In the genomic region with DNA sequence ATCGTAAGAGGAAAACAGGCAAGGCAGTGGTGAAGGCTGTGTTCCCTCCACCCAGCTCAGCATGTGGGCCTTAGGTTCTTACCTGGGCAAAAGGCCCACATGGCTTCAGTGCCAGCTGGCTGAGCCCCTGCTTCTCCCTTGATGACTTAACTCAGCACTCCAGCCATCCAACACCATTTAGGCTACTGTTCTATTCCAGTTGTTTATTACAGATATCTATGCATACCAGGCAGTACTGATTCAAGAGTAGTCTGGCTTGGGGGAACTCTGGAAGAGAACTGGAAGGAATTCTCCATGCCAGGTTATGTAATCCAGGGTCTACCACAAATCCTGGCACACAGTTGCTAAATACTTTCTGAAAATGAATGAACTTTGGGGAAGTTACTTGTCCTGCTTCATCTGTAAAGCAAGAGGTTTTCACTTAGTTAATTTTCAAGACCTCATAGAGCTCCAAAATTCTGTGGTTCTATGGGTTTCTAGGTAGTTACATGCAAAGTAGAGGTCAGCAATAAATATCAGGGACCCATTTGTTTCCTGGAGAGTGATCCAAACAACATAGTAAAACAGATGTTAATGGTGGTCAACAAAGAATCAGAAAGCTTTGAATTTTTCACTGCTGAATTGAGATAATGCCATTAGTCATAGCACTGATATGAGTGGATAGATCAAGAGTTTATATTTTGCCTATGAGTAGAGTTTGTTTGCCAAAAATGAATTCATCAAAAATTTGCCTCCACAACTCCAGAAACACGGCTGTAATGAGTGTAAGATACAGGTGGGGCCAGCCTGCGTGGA, we compare ENCODE assay signal across 28 cellular contexts.
DNase-seq lines count a peak whose midpoint lies in the region; ATAC-seq, FAIRE-seq and TF ChIP-seq lines count a peak whose summit lies in the region.
"Had no signal": no experiment of that assay in that cellular context is flagged by ENCODE, and none has a peak within 500 bp of the region (broad histone marks: within the 10 kb centered on the region; RNA-seq: fewer than 3 reads in every experiment).

No MANE protein-coding gene starts in this region.

- FAIRE-seq in HTR-8/SVneo (lab: Jason Lieb, UNC) = peak; percentile 31

- no peaks in the 10 kb centered on the region for H3K36me3 ChIP-seq in osteoblast (ENCODE audit: insufficient read depth, low read length)
- H3K36me3 ChIP-seq: breast epithelium, colonic mucosa, HAP-1, Peyer's patch, SJCRH30 had no signal

- peaks cover 6% of the 10 kb centered on the region for H3K27me3 Mint-ChIP-seq in T-helper 2 cell treated with Interferon-gamma antibody and Interleukin-4, amounts not matched to agents 5 μg/mL and 100 μg/mL, for 36 hours (ENCODE audit: low read depth)

- no peak overlapping the region for H2AFZ ChIP-seq in osteoblast (ENCODE audit: low read length)
- H2AFZ ChIP-seq: hepatocyte had no signal

- H3K27ac Mint-ChIP-seq in T-helper 2 cell treated with Interferon-gamma antibody and Interleukin-4, amounts not matched to agents 5 μg/mL and 100 μg/mL, for 36 hours = no peak overlapping the region
- H3K27ac Mint-ChIP-seq: activated CD8-positive, alpha-beta memory T cell treated with anti-CD3 and anti-CD28 coated beads, Interleukin-2, amount 10 ng/mL, durations not matched to agents 7 days and 5 days; mesothelial cell of epicardium; naive thymus-derived CD4-positive, alpha-beta T cell; WTC11 had no signal

- H3K79me2 ChIP-seq in osteoblast (ENCODE audit: insufficient read depth, low read length) = no peaks in the 10 kb centered on the region
- H3K79me2 ChIP-seq: hepatocyte had no signal

- no peaks in the 10 kb centered on the region for H4K20me1 ChIP-seq in osteoblast (ENCODE audit: insufficient read depth, low read length)

- DNase-seq in HTR-8/SVneo (ENCODE audit: insufficient read length, low spot score) = no peak
- DNase-seq in amniotic epithelial cell (ENCODE audit: low read depth) = peak; percentile 76
- DNase-seq in left cardiac atrium = no peak
- DNase-seq in osteoblast (ENCODE audit: insufficient read length, low spot score, missing footprints) = peak; percentile 37
- no peak for DNase-seq in effector CD8-positive, alpha-beta T cell (lab: John Stamatoyannopoulos, UW)
- no peak for DNase-seq in T-helper 2 cell treated with Interferon-gamma antibody and Interleukin-4, amounts not matched to agents 5 μg/mL and 100 μg/mL, for 36 hours (ENCODE audit: low spot score)
- DNase-seq: activated CD8-positive, alpha-beta memory T cell treated with anti-CD3 and anti-CD28 coated beads, Interleukin-2, amount 10 ng/mL, durations not matched to agents 7 days and 5 days; activated T-cell treated with anti-CD3 and anti-CD28 coated beads, Interleukin-2, amount 50 U/mL, for 48 hours; colonic mucosa; effector memory CD4-positive, alpha-beta T cell; foreskin keratinocyte; Karpas-422; left colon; naive thymus-derived CD4-positive, alpha-beta T cell; NCI-H146; NCI-H524; Peyer's patch; retina; SJCRH30; trophoblast cell had no signal

- peaks cover 19% of the 10 kb centered on the region for H3K4me1 ChIP-seq in osteoblast (ENCODE audit: insufficient read depth, low read length)
- H3K4me1 ChIP-seq: colonic mucosa, foreskin keratinocyte, HAP-1, Peyer's patch, SJCRH30 had no signal

- H3K27me3 ChIP-seq in osteoblast (ENCODE audit: insufficient read depth, low read length) = peaks cover 6% of the 10 kb centered on the region
- H3K27me3 ChIP-seq: breast epithelium, colonic mucosa, hepatocyte, Peyer's patch had no signal

- no peaks in the 10 kb centered on the region for H3K36me3 Mint-ChIP-seq in T-helper 2 cell treated with Interferon-gamma antibody and Interleukin-4, amounts not matched to agents 5 μg/mL and 100 μg/mL, for 36 hours (ENCODE audit: low read depth)
- H3K36me3 Mint-ChIP-seq: activated CD8-positive, alpha-beta memory T cell treated with anti-CD3 and anti-CD28 coated beads, Interleukin-2, amount 10 ng/mL, durations not matched to agents 7 days and 5 days; mesothelial cell of epicardium; naive thymus-derived CD4-positive, alpha-beta T cell; WTC11 had no signal

- no peak overlapping the region for H3K4me2 ChIP-seq in osteoblast (ENCODE audit: insufficient read depth, low read length)
- H3K4me2 ChIP-seq: hepatocyte had no signal

- intact Hi-C loops in left cardiac atrium (cut with DNase I) = no loop called here

- no peak overlapping the region for H3K4me3 ChIP-seq in osteoblast (ENCODE audit: insufficient read depth, low read length)
- H3K4me3 ChIP-seq: breast epithelium, colonic mucosa, HAP-1, hepatocyte, Peyer's patch, SJCRH30 had no signal

- no peaks in the 10 kb centered on the region for H3K9me3 Mint-ChIP-seq in T-helper 2 cell treated with Interferon-gamma antibody and Interleukin-4, amounts not matched to agents 5 μg/mL and 100 μg/mL, for 36 hours
- H3K9me3 Mint-ChIP-seq: mesothelial cell of epicardium, WTC11 had no signal

- no peaks in the 10 kb centered on the region for H3K4me1 Mint-ChIP-seq in T-helper 2 cell treated with Interferon-gamma antibody and Interleukin-4, amounts not matched to agents 5 μg/mL and 100 μg/mL, for 36 hours (ENCODE audit: low read depth)
- H3K4me1 Mint-ChIP-seq: activated CD8-positive, alpha-beta memory T cell treated with anti-CD3 and anti-CD28 coated beads, Interleukin-2, amount 10 ng/mL, durations not matched to agents 7 days and 5 days; naive thymus-derived CD4-positive, alpha-beta T cell; WTC11 had no signal

- H3K9me3 ChIP-seq in osteoblast (ENCODE audit: low read depth, low read length) = no peaks in the 10 kb centered on the region
- H3K9me3 ChIP-seq: breast epithelium, colonic mucosa, HAP-1, Peyer's patch, SJCRH30 had no signal

- ATAC-seq in left cardiac atrium = peak; percentile 88 to 92
- ATAC-seq in GM18907 (IDR thresholded peaks at IDR 0.05; ENCODE audit: unreplicated experiment) = no peak
- ATAC-seq in HG03439 (IDR thresholded peaks at IDR 0.05; ENCODE audit: unreplicated experiment) = no peak
- ATAC-seq: activated CD8-positive, alpha-beta memory T cell treated with anti-CD3 and anti-CD28 coated beads, Interleukin-2, amount 10 ng/mL, durations not matched to agents 7 days and 5 days; foreskin keratinocyte; left colon; naive thymus-derived CD4-positive, alpha-beta T cell; WTC11 had no signal

- TF ChIP-seq CTCF in osteoblast (IDR thresholded peaks at IDR 0.05; ENCODE audit: extremely low read depth, low read depth, low read length) = no peak

- H3K27ac ChIP-seq in osteoblast (ENCODE audit: low read depth, low read length) = no peak overlapping the region
- H3K27ac ChIP-seq: colonic mucosa, foreskin keratinocyte, HL-60, Peyer's patch, SJCRH30 had no signal

- no peak overlapping the region for H3K4me3 Mint-ChIP-seq in T-helper 2 cell treated with Interferon-gamma antibody and Interleukin-4, amounts not matched to agents 5 μg/mL and 100 μg/mL, for 36 hours
- H3K4me3 Mint-ChIP-seq: activated CD8-positive, alpha-beta memory T cell treated with anti-CD3 and anti-CD28 coated beads, Interleukin-2, amount 10 ng/mL, durations not matched to agents 7 days and 5 days; mesothelial cell of epicardium; naive thymus-derived CD4-positive, alpha-beta T cell; WTC11 had no signal

Comparison
In these comparisons a context has a peak if more than half of its experiments do, and no peak if none do; other contexts are left out.
1. DNase-seq: peak in amniotic epithelial cell (single experiment) and osteoblast (single experiment); none in HTR-8/SVneo (single experiment), left cardiac atrium (single experiment), effector CD8-positive, alpha-beta T cell (single experiment) and T-helper 2 cell treated with Interferon-gamma antibody and Interleukin-4, amounts not matched to agents 5 μg/mL and 100 μg/mL, for 36 hours (single experiment).
2. ATAC-seq: peak in left cardiac atrium (2 of 2); none in GM18907 (single experiment) and HG03439 (single experiment).